In genomic region chr7:126696236-126696635, GRCh38 we compare ENCODE assay signal across 22 cellular contexts.
"Had no signal": no experiment of that assay in that cellular context is flagged by ENCODE, and none has a peak within 500 bp of the region (broad histone marks: within the 10 kb centered on the region; RNA-seq: fewer than 3 reads in every experiment).

No MANE protein-coding gene starts in this region.

- H3K27ac ChIP-seq: pancreas, psoas muscle, right atrium auricular region, spleen, upper lobe of left lung had no signal

- FAIRE-seq: bronchial epithelial cell, endometrium, keratinocyte, pancreas had no signal

- DNase-seq: activated CD4-positive, alpha-beta memory T cell treated with anti-CD3 and anti-CD28 coated beads, Interleukin-2, amount 10 ng/mL, durations not matched to agents 7 days and 5 days; activated CD4-positive, alpha-beta T cell treated with anti-CD3 and anti-CD28 coated beads, Interleukin-2, amount 10 ng/mL, durations not matched to agents 24 days and 14 days; activated CD4-positive, CD25-positive, alpha-beta regulatory T cell; activated effector memory CD4-positive, alpha-beta T cell treated with anti-CD3 and anti-CD28 coated beads, Interleukin-2, amount 50 U/mL, for 16 hours; activated naive CD4-positive, alpha-beta T cell treated with anti-CD3 and anti-CD28 coated beads, Interleukin-2, amount 10 ng/mL, durations not matched to agents 7 days and 5 days; activated T-cell treated with anti-CD3 and anti-CD28 coated beads for 4 hours; amygdala; cerebellar nuclear complex; effector CD4-positive, alpha-beta T cell; left colon; nephron progenitor cell; pancreas; psoas muscle; spleen; stimulated activated CD4-positive, alpha-beta T cell treated with anti-CD3 and anti-CD28 coated beads, Interleukin-4, amount 100 ng/mL, for 1 hour; stimulated activated naive CD4-positive, alpha-beta T cell treated with Interleukin-2 at 50 U/mL for 16 hours; T-helper 9 cell; upper lobe of left lung had no signal

- H3K36me3 ChIP-seq: pancreas, right atrium auricular region, spleen, upper lobe of left lung had no signal

- H3K9me3 ChIP-seq: pancreas, psoas muscle, right atrium auricular region had no signal

- H3K4me1 ChIP-seq: pancreas, psoas muscle, right atrium auricular region had no signal

- ATAC-seq: left colon, pancreas, psoas muscle had no signal

- H3K4me3 ChIP-seq: pancreas, psoas muscle, right atrium auricular region, spleen, upper lobe of left lung had no signal

- H3K27me3 ChIP-seq: pancreas, right atrium auricular region, spleen, upper lobe of left lung had no signal
